Comparison of ENCODE assay signal across 1 cellular context in the genomic region with DNA sequence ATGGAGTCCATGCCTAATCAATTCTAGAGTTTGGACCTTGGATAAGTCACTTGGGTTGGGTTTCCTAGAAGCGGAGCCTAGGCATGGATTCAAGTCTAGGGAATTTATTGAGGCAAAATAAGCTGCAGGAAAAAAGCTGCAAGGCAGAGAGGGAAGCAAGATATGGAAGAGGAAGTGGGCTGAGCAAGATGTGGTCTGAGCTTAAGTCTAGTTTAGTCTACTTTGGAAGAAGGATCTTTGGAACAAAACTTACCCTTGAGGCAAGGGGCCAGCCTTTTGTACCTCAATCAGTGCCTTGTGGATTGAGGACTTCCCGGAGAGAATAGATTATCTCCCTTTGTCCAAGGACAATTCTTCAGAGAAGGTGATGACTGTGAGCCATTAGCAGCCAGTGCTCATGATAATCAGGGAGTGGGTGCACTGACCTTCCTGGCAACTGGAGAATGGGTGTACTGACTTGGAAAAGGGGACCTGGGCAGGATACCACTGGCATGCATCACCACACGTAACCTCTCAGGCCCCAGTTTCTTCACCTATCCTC.
TF ChIP-seq lines count a peak whose summit lies in the region.

No MANE protein-coding gene starts in this region.

TF ChIP-seq in GM12878, 131 proteins besides CTCF, POLR2A, EP300 and RAD21:
- TF ChIP-seq SPI1 (IDR thresholded peaks at IDR 0.05; ENCODE audit: borderline replicate concordance, insufficient read depth, low read depth, low read length) (peak; percentile 40; the same call in 1 of the 2 replicates), ZZZ3 (IDR thresholded peaks at IDR 0.05; ENCODE audit: control insufficient read depth, insufficient read length, low read depth) (no peak)
TF ChIP-seq in GM12878: peak in this region for 1.
